Comparison of ENCODE assay signal across 13 cellular contexts in genomic region chr18:22355069-22355468, GRCh38.
DNase-seq lines count a peak whose midpoint lies in the region; TF ChIP-seq lines count a peak whose summit lies in the region.
"Had no signal": no experiment of that assay in that cellular context is flagged by ENCODE, and none has a peak within 500 bp of the region (broad histone marks: within the 10 kb centered on the region; RNA-seq: fewer than 3 reads in every experiment).

No MANE protein-coding gene starts in this region.

- H3K4me1 ChIP-seq in adrenal gland (replicated peaks in 1 of 2) (no peaks in the 10 kb centered on the region), spleen (peaks cover 0 to 19% (median 4%) of the 10 kb centered on the region in 6 donors)

- H3K4me3 ChIP-seq in adrenal gland (no peak overlapping the region), fibroblast of pulmonary artery (replicated peaks; ENCODE audit: low read depth, low read length) (no peak overlapping the region), spleen (no peak overlapping the region)

- no peaks in the 10 kb centered on the region for H3K9me3 ChIP-seq in adrenal gland (replicated peaks in 1 of 3)
- no peaks in the 10 kb centered on the region for H3K9me3 ChIP-seq in spleen

- DNase-seq in adrenal gland (no peak), fibroblast of pulmonary artery (ENCODE audit: low read depth) (peak; percentile 27), mesothelial cell of epicardium (ENCODE audit: low spot score in 2 of 2, unreplicated experiment in 2 of 2) (no peak), spleen (no peak), cortex of kidney (lab: John Stamatoyannopoulos, UW) (no peak), kidney glomerular epithelial cell (lab: John Stamatoyannopoulos, UW) (no peak), retina (no peak)
- DNase-seq: C1 segment of cervical spinal cord; Calu3; CD4-positive, alpha-beta T cell; DMS 273 treated with DMSO at 0.1 percent for 48 hours had no signal

- H3K36me3 ChIP-seq in adrenal gland (replicated peaks in 1 of 2) = no peaks in the 10 kb centered on the region
- no peaks in the 10 kb centered on the region for H3K36me3 ChIP-seq in spleen

- TF ChIP-seq CTCF in adrenal gland (IDR thresholded peaks at IDR 0.05) = no peak
- TF ChIP-seq CTCF in fibroblast of pulmonary artery (IDR thresholded peaks at IDR 0.05; ENCODE audit: low read length, missing control alignments) = no peak
- TF ChIP-seq CTCF in mesothelial cell of epicardium (IDR thresholded peaks at IDR 0.05; ENCODE audit: unreplicated experiment) = no peak
- TF ChIP-seq CTCF in spleen (IDR thresholded peaks at IDR 0.05 in 8 of 11, conservative IDR thresholded peaks at IDR 0.05 in 3 of 11) = no peak

- WGBS in adrenal gland, 4 donors = 72 to 79% (median 76%) methylated on average over 6 of the region's 6 CpGs
- 79 to 88% (median 80%) methylated on average over 6 of the region's 6 CpGs for WGBS in spleen, 5 donors

- H3K27ac ChIP-seq in adrenal gland (peak overlapping the region in 3 of 5 donors; percentile 30 to 79 (median 37)), spleen (peak overlapping the region in 5 of 8 donors; percentile 29 to 76 (median 67))
- H3K27ac ChIP-seq: HL-60 had no signal

- H3K27ac Mint-ChIP-seq in mesothelial cell of epicardium = peak overlapping the region; percentile 43
- H3K27ac Mint-ChIP-seq: B cell; CD4-positive, alpha-beta T cell had no signal

- H3K27me3 ChIP-seq in adrenal gland (no peaks in the 10 kb centered on the region), spleen (replicated peaks in 1 of 7) (peaks cover 0 to 14% (median 2%) of the 10 kb centered on the region in 7 donors)

- intact Hi-C loops in adrenal gland (cut with DNase I) (no loop called here), spleen (cut with DNase I; ENCODE audit: low total_unique reads) (no loop called here)

- no peak for TF ChIP-seq POLR2A in adrenal gland (IDR thresholded peaks at IDR 0.05)
- no peak for TF ChIP-seq POLR2A in spleen (IDR thresholded peaks at IDR 0.05)

- H3K27me3 Mint-ChIP-seq in mesothelial cell of epicardium (ENCODE audit: low read depth) = peaks cover 3% of the 10 kb centered on the region

- peaks cover 11% of the 10 kb centered on the region for H3K9me3 Mint-ChIP-seq in mesothelial cell of epicardium

- H3K36me3 Mint-ChIP-seq in mesothelial cell of epicardium = no peaks in the 10 kb centered on the region

- H3K4me3 Mint-ChIP-seq in mesothelial cell of epicardium = no peak overlapping the region
- H3K4me3 Mint-ChIP-seq: B cell; CD4-positive, alpha-beta T cell had no signal

- peaks cover 33% of the 10 kb centered on the region for H3K4me1 Mint-ChIP-seq in mesothelial cell of epicardium
- H3K4me1 Mint-ChIP-seq: B cell had no signal
